Comparison of ENCODE assay signal across 1 cellular context in genomic region chr5:16681761-16682335, GRCh38.
TF ChIP-seq lines count a peak whose summit lies in the region.

No MANE protein-coding gene starts in this region.

TF ChIP-seq in endothelial cell of umbilical vein, 7 proteins besides CTCF, POLR2A, EP300 and RAD21:
- no peak for TF ChIP-seq FOS (IDR thresholded peaks at IDR 0.05; ENCODE audit: borderline replicate concordance, insufficient read depth, low read length)
- TF ChIP-seq MYC (IDR thresholded peaks at IDR 0.05; ENCODE audit: low read depth, low read length) = no peak
- TF ChIP-seq GATA2 (IDR thresholded peaks at IDR 0.05; ENCODE audit: insufficient read depth, insufficient read length, low read depth, low read length) = no peak
- no peak for TF ChIP-seq POLR2AphosphoS5 (IDR thresholded peaks at IDR 0.05; ENCODE audit: insufficient read depth, low read depth, low read length)
- TF ChIP-seq MAX (IDR thresholded peaks at IDR 0.05; ENCODE audit: insufficient read depth, insufficient read length) = no peak
- no peak for TF ChIP-seq EZH2 (IDR thresholded peaks at IDR 0.05; ENCODE audit: borderline replicate concordance, low read depth, low read length, severe bottlenecking)
- TF ChIP-seq JUN (IDR thresholded peaks at IDR 0.05; ENCODE audit: borderline replicate concordance, insufficient read depth, insufficient read length, low read depth) = no peak
